ENCODE assay signal across 10 cellular contexts in the genomic region with DNA sequence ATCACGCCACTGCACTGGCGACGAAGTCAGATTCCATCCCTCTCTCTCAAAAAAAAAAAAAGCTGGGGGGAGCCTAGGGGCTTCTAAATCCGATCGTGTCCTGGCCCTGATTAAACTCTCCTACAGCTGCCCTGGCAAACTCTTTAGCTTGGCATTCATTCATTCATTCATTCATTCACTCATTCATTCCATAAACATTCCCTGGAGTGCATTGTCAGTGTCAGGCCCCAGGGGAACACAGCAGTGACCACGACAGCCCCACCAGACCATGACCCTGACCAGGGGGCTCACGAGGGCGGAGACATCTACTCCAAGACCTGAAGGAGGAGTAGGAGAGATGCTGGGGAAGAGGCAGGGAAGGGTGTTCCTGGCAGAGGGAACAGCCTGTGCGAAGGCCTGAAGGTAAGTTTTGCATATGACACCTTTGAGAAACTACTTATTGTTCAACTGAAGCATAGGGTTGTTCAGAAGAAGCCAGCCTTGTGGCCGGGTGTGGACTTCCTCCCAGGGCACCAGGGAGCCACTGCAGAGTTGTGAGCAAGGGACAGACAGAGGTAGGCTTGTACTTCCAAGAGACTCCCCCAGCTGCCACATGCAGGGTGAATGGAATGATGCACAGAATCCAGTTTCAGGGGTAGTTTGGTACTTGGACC. TPM values are rescaled to one million over a fixed set of nuclear protein-coding genes. Genes with fewer than 3 reads are reported as not detected.
DNase-seq lines count a peak whose midpoint lies in the region; ATAC-seq, FAIRE-seq and TF ChIP-seq lines count a peak whose summit lies in the region.
"Had no signal": no experiment of that assay in that cellular context is flagged by ENCODE, and none has a peak within 500 bp of the region (broad histone marks: within the 10 kb centered on the region; RNA-seq: fewer than 3 reads in every experiment).

No MANE protein-coding gene starts in this region.

- no peaks in the 10 kb centered on the region for H3K36me3 Mint-ChIP-seq in activated CD4-positive, alpha-beta memory T cell treated with anti-CD3 and anti-CD28 coated beads, Interleukin-2, amount 10 ng/mL, durations not matched to agents 7 days and 5 days (ENCODE audit: low read depth)
- no peaks in the 10 kb centered on the region for H3K36me3 Mint-ChIP-seq in activated CD4-positive, alpha-beta memory T cell treated with anti-CD3 and anti-CD28 coated beads for 36 hours
- H3K36me3 Mint-ChIP-seq in stimulated activated naive B cell treated with anti-CD40 and anti-IgM and Interleukin-4, amounts not matched to agents 10 μg/mL and 1 μg/mL and 100 μg/mL, for 72 hours, result no peaks in the 10 kb centered on the region

- H2BK5ac ChIP-seq in IMR-90 (ENCODE audit: low read depth, low read length, poor library complexity, severe bottlenecking), result no peak overlapping the region

- H3K18ac ChIP-seq in IMR-90 (ENCODE audit: low read depth, low read length), result no peak overlapping the region

- in situ Hi-C loops in IMR-90 (cut with MboI; ENCODE audit: low sequenced_read_pairs), result loop anchor here (5.0 kb wide), 2 partner anchors 49 to 119 kb away; no protein-coding TSS in a partner anchor

- peak overlapping the region; percentile 64 for H3K4ac ChIP-seq in IMR-90 (ENCODE audit: low read depth, low read length)

- POLR2A ChIA-PET in activated CD4-positive, alpha-beta memory T cell treated with anti-CD3 and anti-CD28 coated beads, Interleukin-2, amount 10 ng/mL, durations not matched to agents 7 days and 5 days (lab: Charles Lee), result interaction anchor here (0.9 to 5.2 kb wide), 10 partner anchors 9 to 49 kb away, joined by 3 to 84 read pairs (median 5); no protein-coding TSS in a partner anchor
- POLR2A ChIA-PET in activated CD4-positive, alpha-beta memory T cell treated with anti-CD3 and anti-CD28 coated beads for 36 hours (lab: Charles Lee), result interaction anchor here (1.5 to 3.0 kb wide), 3 partner anchors 30 to 166 kb away, joined by 3 to 20 read pairs (median 7); no protein-coding TSS in a partner anchor
- POLR2A ChIA-PET in IMR-90 (lab: Charles Lee; ENCODE audit: unreplicated experiment), result interaction anchor here (1.4 kb wide), 1 partner anchor 31 kb away, joined by 3 read pairs; no protein-coding TSS in a partner anchor
- POLR2A ChIA-PET in endothelial cell of umbilical vein (lab: Charles Lee), result interaction anchor here (0.6 to 1.5 kb wide), 4 partner anchors 28 to 47 kb away, joined by 3 to 5 read pairs (median 4); no protein-coding TSS in a partner anchor

- H3K79me2 ChIP-seq in endothelial cell of umbilical vein (ENCODE audit: control insufficient read depth, insufficient read depth, low read length), result peaks cover 4% of the 10 kb centered on the region

- no peak for FAIRE-seq in endothelial cell of umbilical vein (lab: Jason Lieb, UNC)

- H3K4me1 ChIP-seq in IMR-90 (ENCODE audit: control insufficient read depth, insufficient read depth, low read length) (peaks cover 19% of the 10 kb centered on the region), endothelial cell of umbilical vein (ENCODE audit: control insufficient read depth, extremely low read depth, insufficient read depth, low read length) (peaks cover 39% of the 10 kb centered on the region), tibial artery (peaks cover 0 to 36% (median 25%) of the 10 kb centered on the region in 4 donors)

- DNase-seq in activated CD4-positive, alpha-beta memory T cell treated with anti-CD3 and anti-CD28 coated beads, Interleukin-2, amount 10 ng/mL, durations not matched to agents 7 days and 5 days, result no peak
- DNase-seq in activated CD4-positive, alpha-beta memory T cell treated with anti-CD3 and anti-CD28 coated beads for 36 hours, result no peak
- no peak for DNase-seq in IMR-90
- DNase-seq in endothelial cell of umbilical vein (ENCODE audit: low read depth, low spot score), result no peak
- no peak for DNase-seq in stimulated activated naive B cell treated with anti-CD40 and anti-IgM and Interleukin-4, amounts not matched to agents 10 μg/mL and 1 μg/mL and 100 μg/mL, for 72 hours
- no peak for DNase-seq in tibial artery
- DNase-seq in hepatic stellate cell (ENCODE audit: low spot score), result no peak

- peak overlapping the region; percentile 89 for H2BK20ac ChIP-seq in IMR-90 (ENCODE audit: low read depth, low read length)

- H3K9me3 ChIP-seq in IMR-90 (ENCODE audit: control insufficient read depth, insufficient read depth, low read length) (no peaks in the 10 kb centered on the region), endothelial cell of umbilical vein (replicated peaks; ENCODE audit: control insufficient read depth, insufficient read depth, low read length) (no peaks in the 10 kb centered on the region), tibial artery (no peaks in the 10 kb centered on the region)

- BruUV-seq in IMR-90 (replicated peaks; lab: Mats Ljungman, UMichigan) (no TSS peak), endothelial cell of umbilical vein (replicated peaks; lab: Mats Ljungman, UMichigan) (no TSS peak)

- H3K79me1 ChIP-seq in IMR-90 (ENCODE audit: low read depth in 1 of 2, low read length in 2 of 2), result no peaks in the 10 kb centered on the region

- TF ChIP-seq RAD21 in IMR-90 (IDR thresholded peaks at IDR 0.05; ENCODE audit: low read length), result no peak

- H2AK5ac ChIP-seq in IMR-90 (ENCODE audit: low read depth, low read length), result peak overlapping the region; percentile 84

- H3K4me1 Mint-ChIP-seq in activated CD4-positive, alpha-beta memory T cell treated with anti-CD3 and anti-CD28 coated beads, Interleukin-2, amount 10 ng/mL, durations not matched to agents 7 days and 5 days, result peaks cover 55% of the 10 kb centered on the region
- peaks cover 34% of the 10 kb centered on the region for H3K4me1 Mint-ChIP-seq in activated CD4-positive, alpha-beta memory T cell treated with anti-CD3 and anti-CD28 coated beads for 36 hours (ENCODE audit: low read depth)
- peaks cover 39 to 50% of the 10 kb centered on the region in 2 donors for H3K4me1 Mint-ChIP-seq in stimulated activated naive B cell treated with anti-CD40 and anti-IgM and Interleukin-4, amounts not matched to agents 10 μg/mL and 1 μg/mL and 100 μg/mL, for 72 hours

- H3K56ac ChIP-seq in IMR-90 (ENCODE audit: extremely low read depth, insufficient read depth, low read length), result no peak overlapping the region

- TF ChIP-seq CTCF in IMR-90 (conservative IDR thresholded peaks at IDR 0.05; ENCODE audit: low read depth, low read length), result no peak
- no peak for TF ChIP-seq CTCF in endothelial cell of umbilical vein (IDR thresholded peaks at IDR 0.05; ENCODE audit: extremely low read depth in 1 of 2, insufficient read depth in 1 of 2, low read depth in 1 of 2, low read length in 2 of 2)
- TF ChIP-seq CTCF in tibial artery (IDR thresholded peaks at IDR 0.05), result no peak

- H4K5ac ChIP-seq in IMR-90 (ENCODE audit: low read depth, low read length), result no peak overlapping the region

- peak overlapping the region; percentile 60; the same call in 1 of the 2 replicates for H4K91ac ChIP-seq in IMR-90 (ENCODE audit: insufficient read depth, low read depth, low read length)

- peak overlapping the region; percentile 18 for H3K4me3 Mint-ChIP-seq in activated CD4-positive, alpha-beta memory T cell treated with anti-CD3 and anti-CD28 coated beads, Interleukin-2, amount 10 ng/mL, durations not matched to agents 7 days and 5 days
- no peak overlapping the region for H3K4me3 Mint-ChIP-seq in activated CD4-positive, alpha-beta memory T cell treated with anti-CD3 and anti-CD28 coated beads for 36 hours
- peak overlapping the region in 1 of 2 donors; percentile 21 for H3K4me3 Mint-ChIP-seq in stimulated activated naive B cell treated with anti-CD40 and anti-IgM and Interleukin-4, amounts not matched to agents 10 μg/mL and 1 μg/mL and 100 μg/mL, for 72 hours

- no peak overlapping the region for H3K14ac ChIP-seq in IMR-90 (replicated peaks; ENCODE audit: low read depth, low read length)

- H3K27ac ChIP-seq in IMR-90 (ENCODE audit: insufficient read depth, low read length), result no peak overlapping the region
- peak overlapping the region; percentile 4 for H3K27ac ChIP-seq in endothelial cell of umbilical vein (ENCODE audit: insufficient read depth, low read depth, low read length)
- H3K27ac ChIP-seq in tibial artery, result no peak overlapping the region

- intact Hi-C loops in activated CD4-positive, alpha-beta memory T cell treated with anti-CD3 and anti-CD28 coated beads for 36 hours (cut with micrococcal nuclease), result no loop called here
- intact Hi-C loops in IMR-90 (cut with micrococcal nuclease) (loop anchor here (5.0 kb wide), 1 partner anchor 34 kb away; no protein-coding TSS in a partner anchor), endothelial cell of umbilical vein (cut with micrococcal nuclease) (loop anchor here (1.0 to 5.0 kb wide), 2 partner anchors 31 to 229 kb away; no protein-coding TSS in a partner anchor), tibial artery (cut with DNase I; ENCODE audit: low total_unique reads) (no loop called here)

- H3K27ac Mint-ChIP-seq in activated CD4-positive, alpha-beta memory T cell treated with anti-CD3 and anti-CD28 coated beads, Interleukin-2, amount 10 ng/mL, durations not matched to agents 7 days and 5 days, result no peak overlapping the region
- H3K27ac Mint-ChIP-seq in activated CD4-positive, alpha-beta memory T cell treated with anti-CD3 and anti-CD28 coated beads for 36 hours, result no peak overlapping the region
- no peak overlapping the region for H3K27ac Mint-ChIP-seq in stimulated activated naive B cell treated with anti-CD40 and anti-IgM and Interleukin-4, amounts not matched to agents 10 μg/mL and 1 μg/mL and 100 μg/mL, for 72 hours

- H2BK120ac ChIP-seq in IMR-90 (ENCODE audit: low read depth, low read length), result peak overlapping the region; percentile 88

- CTCF ChIA-PET in activated CD4-positive, alpha-beta memory T cell treated with anti-CD3 and anti-CD28 coated beads, Interleukin-2, amount 10 ng/mL, durations not matched to agents 7 days and 5 days (lab: Charles Lee), result interaction anchor here (0.7 to 10.1 kb wide), 36 partner anchors 8 to 295 kb away, joined by 3 to 336 read pairs (median 6); partner anchors contain the start of gene NECTIN2
- CTCF ChIA-PET in activated CD4-positive, alpha-beta memory T cell treated with anti-CD3 and anti-CD28 coated beads for 36 hours (lab: Charles Lee), result interaction anchor here (0.6 to 7.1 kb wide), 46 partner anchors 9 to 1047 kb away, joined by 3 to 434 read pairs (median 5); partner anchors contain the start of genes BCAM, CBLC and NECTIN2
- CTCF ChIA-PET in IMR-90 (lab: Yijun Ruan, JAX), result interaction anchor here (0.6 to 3.8 kb wide), 20 partner anchors 12 to 152 kb away, joined by 3 to 71 read pairs (median 4); partner anchors contain the start of gene NECTIN2
- CTCF ChIA-PET in endothelial cell of umbilical vein (lab: Charles Lee), result interaction anchor here (0.7 to 15.8 kb wide), 45 partner anchors 8 to 229 kb away, joined by 3 to 688 read pairs (median 7); partner anchors contain the start of genes APOE, BCAM, BCL3 and CBLC

- peaks cover 10% of the 10 kb centered on the region for H3K9me1 ChIP-seq in IMR-90 (ENCODE audit: insufficient read depth, low read length)
- H3K9me1 ChIP-seq in endothelial cell of umbilical vein (replicated peaks; ENCODE audit: control insufficient read depth, extremely low read depth, insufficient read depth, low read length), result no peaks in the 10 kb centered on the region

- no peaks in the 10 kb centered on the region for H3K27me3 Mint-ChIP-seq in activated CD4-positive, alpha-beta memory T cell treated with anti-CD3 and anti-CD28 coated beads, Interleukin-2, amount 10 ng/mL, durations not matched to agents 7 days and 5 days
- H3K27me3 Mint-ChIP-seq in activated CD4-positive, alpha-beta memory T cell treated with anti-CD3 and anti-CD28 coated beads for 36 hours, result peaks cover 2% of the 10 kb centered on the region
- no peaks in the 10 kb centered on the region for H3K27me3 Mint-ChIP-seq in stimulated activated naive B cell treated with anti-CD40 and anti-IgM and Interleukin-4, amounts not matched to agents 10 μg/mL and 1 μg/mL and 100 μg/mL, for 72 hours
- H3K27me3 Mint-ChIP-seq: progenitor cell of endocrine pancreas had no signal

- H3K27me3 ChIP-seq in IMR-90 (ENCODE audit: control insufficient read depth, insufficient read depth, low read length) (no peaks in the 10 kb centered on the region), endothelial cell of umbilical vein (ENCODE audit: control insufficient read depth in 2 of 2, insufficient read depth in 2 of 2, low read length in 2 of 2) (no peaks in the 10 kb centered on the region), tibial artery (peaks cover 0 to 17% of the 10 kb centered on the region in 2 donors)

- 96% methylated on average over 5 of the region's 10 CpGs; no CpG with 5 or more reads in 1 of the 2 experiments for WGBS in IMR-90 (ENCODE audit: extremely low coverage in 2 of 2, insufficient read length in 1 of 2), 2 experiments

- no peak overlapping the region for H3K4me3 ChIP-seq in IMR-90 (ENCODE audit: insufficient read depth, low read depth, low read length)
- H3K4me3 ChIP-seq in endothelial cell of umbilical vein (replicated peaks in 1 of 3; ENCODE audit: insufficient read depth in 1 of 3, low read depth in 1 of 3, low read length in 3 of 3), result no peak overlapping the region
- H3K4me3 ChIP-seq in tibial artery, result no peak overlapping the region

- H3K4me2 ChIP-seq in IMR-90 (ENCODE audit: low read depth, low read length), result no peak overlapping the region
- H3K4me2 ChIP-seq in endothelial cell of umbilical vein (ENCODE audit: insufficient read depth, low read length), result no peak overlapping the region

- ATAC-seq in IMR-90 (ENCODE audit: low read depth) (no peak; the same call in 1 of the 2 replicates), GM21786 (IDR thresholded peaks at IDR 0.05; ENCODE audit: unreplicated experiment) (no peak)
- ATAC-seq in stimulated activated naive B cell treated with anti-CD40 and anti-IgM and Interleukin-4, amounts not matched to agents 10 μg/mL and 1 μg/mL and 100 μg/mL, for 72 hours (replicated peaks), result peak; percentile 81 to 83

- H3K36me3 ChIP-seq in IMR-90 (ENCODE audit: control insufficient read depth, insufficient read depth, low read length), result no peaks in the 10 kb centered on the region
- no peaks in the 10 kb centered on the region for H3K36me3 ChIP-seq in endothelial cell of umbilical vein (ENCODE audit: control insufficient read depth in 2 of 2, extremely low read depth in 1 of 2, insufficient read depth in 2 of 2, low read length in 2 of 2)
- H3K36me3 ChIP-seq in tibial artery, result no peaks in the 10 kb centered on the region

- TF ChIP-seq POLR2A in IMR-90 (IDR thresholded peaks at IDR 0.05; ENCODE audit: low read depth, low read length) (no peak), endothelial cell of umbilical vein (IDR thresholded peaks at IDR 0.05; ENCODE audit: low read depth, low read length) (no peak)

- H2AFZ ChIP-seq in IMR-90 (replicated peaks; ENCODE audit: low read length, poor library complexity), result peak overlapping the region; percentile 77
- peak overlapping the region; percentile 38 for H2AFZ ChIP-seq in endothelial cell of umbilical vein (ENCODE audit: low read depth, low read length)

- dilution Hi-C loops in IMR-90 (cut with HindIII; ENCODE audit: low sequenced_read_pairs, unreplicated experiment), result no loop called here
- dilution Hi-C loops in endothelial cell of umbilical vein (cut with MboI; ENCODE audit: extremely low pct_ligation_motif_present, low sequenced_read_pairs), result no loop called here

- peak overlapping the region; percentile 73 for H2AK9ac ChIP-seq in IMR-90 (replicated peaks; ENCODE audit: low read depth, low read length, poor library complexity)

- H4K20me1 ChIP-seq in IMR-90 (ENCODE audit: insufficient read depth, low read length) (no peaks in the 10 kb centered on the region), endothelial cell of umbilical vein (replicated peaks; ENCODE audit: control insufficient read depth, extremely low read depth, insufficient read depth, low read length) (no peaks in the 10 kb centered on the region)

- peak overlapping the region in 1 of 2 experiments; percentile 74; a peak in 1 of 4 replicates for H4K8ac ChIP-seq in IMR-90 (ENCODE audit: low read depth in 2 of 2, low read length in 2 of 2)

- H3K9ac ChIP-seq in IMR-90 (ENCODE audit: low read depth, low read length) (no peak overlapping the region), endothelial cell of umbilical vein (replicated peaks; ENCODE audit: extremely low read depth, insufficient read depth, low read length) (no peak overlapping the region)

- no peaks in the 10 kb centered on the region for H3K9me3 Mint-ChIP-seq in activated CD4-positive, alpha-beta memory T cell treated with anti-CD3 and anti-CD28 coated beads, Interleukin-2, amount 10 ng/mL, durations not matched to agents 7 days and 5 days
- no peaks in the 10 kb centered on the region for H3K9me3 Mint-ChIP-seq in activated CD4-positive, alpha-beta memory T cell treated with anti-CD3 and anti-CD28 coated beads for 36 hours
- no peaks in the 10 kb centered on the region for H3K9me3 Mint-ChIP-seq in stimulated activated naive B cell treated with anti-CD40 and anti-IgM and Interleukin-4, amounts not matched to agents 10 μg/mL and 1 μg/mL and 100 μg/mL, for 72 hours

- H3K23ac ChIP-seq in IMR-90 (ENCODE audit: low read depth, low read length), result no peak overlapping the region

- H2BK15ac ChIP-seq in IMR-90 (ENCODE audit: low read depth, low read length), result peak overlapping the region; percentile 84; the same call in 2 of the 3 replicates

RNA-seq across cellular contexts. Expression of gene CEACAM16, which starts 24.5 kb away (rescaled TPM):
- not detected for total RNA-seq in activated CD4-positive, alpha-beta memory T cell treated with anti-CD3 and anti-CD28 coated beads, Interleukin-2, amount 10 ng/mL, durations not matched to agents 7 days and 5 days
- not detected for total RNA-seq in activated CD4-positive, alpha-beta memory T cell treated with anti-CD3 and anti-CD28 coated beads for 36 hours
- total RNA-seq in IMR-90 (2012; rRNA removed) (not detected in 2 replicates), endothelial cell of umbilical vein (not detected in 2 replicates)
- polyA plus RNA-seq in IMR-90 (2012; rRNA removed) (not detected in 2 replicates), endothelial cell of umbilical vein (not detected in 2 replicates)
- not detected in 2 replicates for polyA plus RNA-seq in IMR-90 (2012; cell fraction: cytosol; rRNA removed)
- polyA plus RNA-seq in IMR-90 (2012; cell fraction: nucleus; rRNA removed; ENCODE audit: low replicate concordance), result not detected in 2 replicates
- polyA plus RNA-seq in endothelial cell of umbilical vein (2011; cell fraction: cytosol; rRNA removed), result not detected in 2 replicates
- not detected in 2 replicates for polyA plus RNA-seq in endothelial cell of umbilical vein (2011; cell fraction: nucleus; rRNA removed)
- polyA plus RNA-seq in endothelial cell of umbilical vein (2012), result not detected in 2 replicates
- polyA minus RNA-seq in endothelial cell of umbilical vein, result not detected in 2 replicates
- not detected for polyA minus RNA-seq in endothelial cell of umbilical vein (2011; cell fraction: cytosol; rRNA and poly(A)+ RNA removed)
- not detected in 2 replicates for polyA minus RNA-seq in endothelial cell of umbilical vein (2011; cell fraction: nucleus; rRNA and poly(A)+ RNA removed)
- total RNA-seq: HT1080, progenitor cell of endocrine pancreas had no signal

RNA-seq across cellular contexts. Expression of gene BCL3, which starts 25.1 kb away (rescaled TPM):
- 10 to 100 TPM; 63.4 to 66.6 TPM for total RNA-seq in activated CD4-positive, alpha-beta memory T cell treated with anti-CD3 and anti-CD28 coated beads, Interleukin-2, amount 10 ng/mL, durations not matched to agents 7 days and 5 days
- 10 to 100 TPM; 75.0 to 79.6 TPM for total RNA-seq in activated CD4-positive, alpha-beta memory T cell treated with anti-CD3 and anti-CD28 coated beads for 36 hours
- total RNA-seq in IMR-90 (2012; rRNA removed), result 1.6 and 1.9 TPM in 2 replicates
- 24.1 and 26.0 TPM in 2 replicates for polyA plus RNA-seq in IMR-90 (2012; rRNA removed)
- 26.7 and 52.5 TPM in 2 replicates for polyA plus RNA-seq in IMR-90 (2012; cell fraction: cytosol; rRNA removed)
- polyA plus RNA-seq in IMR-90 (2012; cell fraction: nucleus; rRNA removed; ENCODE audit: low replicate concordance), result 76.1 and 110 TPM in 2 replicates
- 24.0 and 26.9 TPM in 2 replicates for total RNA-seq in endothelial cell of umbilical vein
- polyA plus RNA-seq in endothelial cell of umbilical vein, result 11.0 and 15.3 TPM in 2 replicates
- polyA plus RNA-seq in endothelial cell of umbilical vein (2011; cell fraction: cytosol; rRNA removed), result 7.2 and 9.0 TPM in 2 replicates
- 9.7 and 11.6 TPM in 2 replicates for polyA plus RNA-seq in endothelial cell of umbilical vein (2011; cell fraction: nucleus; rRNA removed)
- 10.4 and 17.2 TPM in 2 replicates for polyA plus RNA-seq in endothelial cell of umbilical vein (2012)
- 4.7 and 10.4 TPM in 2 replicates for polyA minus RNA-seq in endothelial cell of umbilical vein
- 17.0 TPM for polyA minus RNA-seq in endothelial cell of umbilical vein (2011; cell fraction: cytosol; rRNA and poly(A)+ RNA removed)
- polyA minus RNA-seq in endothelial cell of umbilical vein (2011; cell fraction: nucleus; rRNA and poly(A)+ RNA removed), result 5.7 and 7.2 TPM in 2 replicates

RNA-seq across cellular contexts. Expression of gene CEACAM19, which starts 52.1 kb away (rescaled TPM):
- under 1 TPM in 1 of 2 experiments, not detected in 1; 0.30 TPM for total RNA-seq in activated CD4-positive, alpha-beta memory T cell treated with anti-CD3 and anti-CD28 coated beads, Interleukin-2, amount 10 ng/mL, durations not matched to agents 7 days and 5 days
- under 1 TPM; 0.31 to 0.57 TPM for total RNA-seq in activated CD4-positive, alpha-beta memory T cell treated with anti-CD3 and anti-CD28 coated beads for 36 hours
- 0.56 and 0.72 TPM in 2 replicates for total RNA-seq in IMR-90 (2012; rRNA removed)
- polyA plus RNA-seq in IMR-90 (2012; rRNA removed), result 9.3 and 10.3 TPM in 2 replicates
- polyA plus RNA-seq in IMR-90 (2012; cell fraction: cytosol; rRNA removed), result 2.6 and 5.9 TPM in 2 replicates
- 70.3 and 80.1 TPM in 2 replicates for polyA plus RNA-seq in IMR-90 (2012; cell fraction: nucleus; rRNA removed; ENCODE audit: low replicate concordance)
- total RNA-seq in endothelial cell of umbilical vein, result 9.9 and 13.0 TPM in 2 replicates
- 14.5 and 23.2 TPM in 2 replicates for polyA plus RNA-seq in endothelial cell of umbilical vein
- 4.2 and 7.2 TPM in 2 replicates for polyA plus RNA-seq in endothelial cell of umbilical vein (2011; cell fraction: cytosol; rRNA removed)
- 68.3 and 92.4 TPM in 2 replicates for polyA plus RNA-seq in endothelial cell of umbilical vein (2011; cell fraction: nucleus; rRNA removed)
- polyA plus RNA-seq in endothelial cell of umbilical vein (2012), result 11.6 and 13.1 TPM in 2 replicates
- polyA minus RNA-seq in endothelial cell of umbilical vein, result 25.3 and 27.7 TPM in 2 replicates
- polyA minus RNA-seq in endothelial cell of umbilical vein (2011; cell fraction: cytosol; rRNA and poly(A)+ RNA removed), result 0.72 TPM
- polyA minus RNA-seq in endothelial cell of umbilical vein (2011; cell fraction: nucleus; rRNA and poly(A)+ RNA removed), result 49.7 and 51.3 TPM in 2 replicates

RNA-seq across cellular contexts. Expression of gene CBLC, which starts 54.3 kb away (rescaled TPM):
- total RNA-seq in activated CD4-positive, alpha-beta memory T cell treated with anti-CD3 and anti-CD28 coated beads, Interleukin-2, amount 10 ng/mL, durations not matched to agents 7 days and 5 days, result not detected
- total RNA-seq in activated CD4-positive, alpha-beta memory T cell treated with anti-CD3 and anti-CD28 coated beads for 36 hours, result not detected
- total RNA-seq in IMR-90 (2012; rRNA removed) (not detected in 2 replicates), endothelial cell of umbilical vein (not detected in 2 replicates)
- polyA plus RNA-seq in IMR-90 (2012; rRNA removed) (not detected in 2 replicates), endothelial cell of umbilical vein (0.04 and 0.08 TPM in 2 replicates)
- 0.02 TPM in 1 of 2 replicates, not detected in the other for polyA plus RNA-seq in IMR-90 (2012; cell fraction: cytosol; rRNA removed)
- polyA plus RNA-seq in IMR-90 (2012; cell fraction: nucleus; rRNA removed; ENCODE audit: low replicate concordance), result 0.12 TPM in 1 of 2 replicates, not detected in the other
- not detected in 2 replicates for polyA plus RNA-seq in endothelial cell of umbilical vein (2011; cell fraction: cytosol; rRNA removed)
- polyA plus RNA-seq in endothelial cell of umbilical vein (2011; cell fraction: nucleus; rRNA removed), result 0.10 TPM in 1 of 2 replicates, not detected in the other
- not detected in 2 replicates for polyA plus RNA-seq in endothelial cell of umbilical vein (2012)
- not detected in 2 replicates for polyA minus RNA-seq in endothelial cell of umbilical vein
- polyA minus RNA-seq in endothelial cell of umbilical vein (2011; cell fraction: cytosol; rRNA and poly(A)+ RNA removed), result not detected
- not detected in 2 replicates for polyA minus RNA-seq in endothelial cell of umbilical vein (2011; cell fraction: nucleus; rRNA and poly(A)+ RNA removed)
- total RNA-seq: HT1080 had no signal

Comparison
In these comparisons a context has a peak if more than half of its experiments do, and no peak if none do; other contexts are left out.
1. ATAC-seq: peak in stimulated activated naive B cell treated with anti-CD40 and anti-IgM and Interleukin-4, amounts not matched to agents 10 μg/mL and 1 μg/mL and 100 μg/mL, for 72 hours (2 of 2); none in IMR-90 (single experiment) and GM21786 (single experiment).
2. intact Hi-C loops: an anchor here in IMR-90 (5.0 kb wide) and endothelial cell of umbilical vein (1.0 to 5.0 kb wide); none called in activated CD4-positive, alpha-beta memory T cell treated with anti-CD3 and anti-CD28 coated beads for 36 hours and tibial artery.